In the genomic region with DNA sequence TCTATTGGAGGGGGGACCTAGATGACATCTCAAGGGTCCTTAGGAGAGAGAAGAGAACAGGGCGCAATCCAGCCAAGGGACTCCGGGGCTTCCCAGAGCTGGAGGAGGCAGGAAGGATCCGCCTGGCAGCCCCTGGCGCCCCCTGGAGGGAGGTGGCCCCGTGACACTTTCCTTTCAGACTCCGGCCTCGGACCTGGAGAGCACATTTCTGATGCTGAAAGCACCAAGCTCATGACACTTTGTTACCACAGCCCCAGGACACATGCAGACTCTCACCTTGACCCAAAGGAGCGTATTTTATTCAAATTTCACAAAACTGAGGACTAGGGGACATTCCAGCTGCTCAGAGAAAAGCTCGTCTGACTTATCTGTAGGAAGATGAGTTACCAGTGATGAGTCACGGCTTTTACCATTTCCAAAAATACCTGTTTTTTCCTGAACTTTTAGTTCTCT, we compare ENCODE assay signal across 9 cellular contexts. TPM values are rescaled to one million over a fixed set of nuclear protein-coding genes. Genes with fewer than 3 reads are reported as not detected.
DNase-seq lines count a peak whose midpoint lies in the region; ATAC-seq and TF ChIP-seq lines count a peak whose summit lies in the region.
"Had no signal": no experiment of that assay in that cellular context is flagged by ENCODE, and none has a peak within 500 bp of the region (broad histone marks: within the 10 kb centered on the region; RNA-seq: fewer than 3 reads in every experiment).

No MANE protein-coding gene starts in this region.

- no peaks in the 10 kb centered on the region for H3K36me3 Mint-ChIP-seq in brain

- DNase-seq in GM20000 (ENCODE audit: low spot score) (no peak), SJCRH30 (peak; percentile 84 to 89), islet precursor cell (peak; percentile 93)
- DNase-seq in stimulated activated CD4-positive, alpha-beta T cell treated with anti-CD3 and anti-CD28 coated beads, Interleukin-2, amount 100 ng/mL, for 24 hours = peak; percentile 58 to 65

- H3K27ac ChIP-seq in 22Rv1 (no peak overlapping the region), SJCRH30 (peak overlapping the region; percentile 87)

- H3K27ac Mint-ChIP-seq in brain = peak overlapping the region in 4 of 5 experiments; percentile 34 to 72 (median 48)

- no peaks in the 10 kb centered on the region for H3K27me3 ChIP-seq in SJCRH30

- TF ChIP-seq CTCF in 22Rv1 (IDR thresholded peaks at IDR 0.05) (peak; percentile 91), GM20000 (IDR thresholded peaks at IDR 0.05; ENCODE audit: extremely low read depth, missing control alignments) (peak; percentile 40), brain (conservative IDR thresholded peaks at IDR 0.05) (peak; percentile 51 to 66)

- peaks cover 3 to 19% (median 14%) of the 10 kb centered on the region in 5 experiments for H3K9me3 Mint-ChIP-seq in brain
- H3K9me3 Mint-ChIP-seq: central memory CD8-positive, alpha-beta T cell had no signal

- peaks cover 45% of the 10 kb centered on the region for H3K4me1 ChIP-seq in SJCRH30

- no peak overlapping the region for H3K4me3 Mint-ChIP-seq in brain
- H3K4me3 Mint-ChIP-seq: central memory CD8-positive, alpha-beta T cell had no signal

- peaks cover 42% of the 10 kb centered on the region for H3K4me1 Mint-ChIP-seq in brain

- peaks cover 11% of the 10 kb centered on the region for H3K27me3 Mint-ChIP-seq in brain

- H3K4me3 ChIP-seq in SJCRH30 = peak overlapping the region; percentile 13; the same call in 1 of the 2 replicates

- 0 out of 2 replicates have a peak, but pooled peaks cover 5% of the 10 kb centered on the region for H3K9me3 ChIP-seq in SJCRH30 (replicated peaks)

- no peaks in the 10 kb centered on the region for H3K36me3 ChIP-seq in SJCRH30

- ATAC-seq in HG02610 (IDR thresholded peaks at IDR 0.05; ENCODE audit: unreplicated experiment) (no peak), HG03095 (IDR thresholded peaks at IDR 0.05; ENCODE audit: unreplicated experiment) (no peak)

RNA-seq across cellular contexts. Expression of a gene that starts 21.4 kb away (rescaled TPM):
- 15.2 and 16.5 TPM in 2 replicates for total RNA-seq in SJCRH30 (2014; rRNA removed; shearing (Covaris generic))
- polyA plus RNA-seq in brain (ENCODE audit: insufficient read depth, low read depth, low replicate concordance) = 11.5 TPM

Comparison
In these comparisons a context has a peak if more than half of its experiments do, and no peak if none do; other contexts are left out.
1. CTCF ChIP-seq: peak in every context shown above with its lines; median percentile 91 in 22Rv1; 58 in brain; 40 in GM20000.